Comparison of ENCODE assay signal across 22 cellular contexts in genomic region chr18:48254077-48254602, GRCh38.
A peak's percentile ranks its signal among the peaks of the same experiment; 100 is the strongest.
DNase-seq lines count a peak whose midpoint lies in the region; TF ChIP-seq lines count a peak whose summit lies in the region.
"Had no signal": no experiment of that assay in that cellular context is flagged by ENCODE, and none has a peak within 500 bp of the region (broad histone marks: within the 10 kb centered on the region; RNA-seq: fewer than 3 reads in every experiment).

No MANE protein-coding gene starts in this region.

- H3K36me3 ChIP-seq in testis (ENCODE audit: low read depth, missing control alignments): no peaks in the 10 kb centered on the region
- H3K36me3 ChIP-seq: HAP-1 had no signal

- no peak overlapping the region for H3K4me3 ChIP-seq in testis
- H3K4me3 ChIP-seq: A549, HAP-1 had no signal

- TF ChIP-seq CTCF in testis (IDR thresholded peaks at IDR 0.05): no peak

- intact Hi-C loops in testis (cut with DNase I; ENCODE audit: low total_unique reads): no loop called here

- no peaks in the 10 kb centered on the region for H3K9me3 ChIP-seq in testis
- H3K9me3 ChIP-seq: HAP-1 had no signal

- 73 to 78% methylated on average over 10 of the region's 10 CpGs for WGBS in testis, 2 donors

- no peak overlapping the region for H3K27ac ChIP-seq in testis
- H3K27ac ChIP-seq: A549 had no signal

- no peaks in the 10 kb centered on the region for H3K4me1 ChIP-seq in testis
- H3K4me1 ChIP-seq: A549, HAP-1 had no signal

- DNase-seq in NCI-H82 (lab: John Stamatoyannopoulos, UW): peak; percentile 21
- DNase-seq in NCI-H82 treated with DMSO at 0.1 percent for 48 hours (lab: John Stamatoyannopoulos, UW; ENCODE audit: unreplicated experiment): no peak
- DNase-seq in NCI-H526 treated with DMSO at 0.1 percent for 48 hours (lab: John Stamatoyannopoulos, UW): peak; percentile 63
- DNase-seq in RPMI8226: peak; percentile 34
- peak; percentile 20 for DNase-seq in testis
- no peak for DNase-seq in NCI-H187 treated with DMSO at 0.1 percent for 48 hours (lab: John Stamatoyannopoulos, UW)
- DNase-seq in activated CD8-positive, alpha-beta memory T cell treated with anti-CD3 and anti-CD28 coated beads, Interleukin-2, amount 50 U/mL, for 4 hours: no peak
- no peak for DNase-seq in stimulated activated CD4-positive, alpha-beta T cell treated with anti-CD3 and anti-CD28 coated beads, Interleukin-1b, Interleukin-23, amount 100 ng/mL, for 48 hours
- DNase-seq: 8988T; ACHN; AML-193; C1 segment of cervical spinal cord; Calu3; CD4-positive, alpha-beta memory T cell; COR-L47; DMS53; DMS79 treated with DMSO at 0.1 percent for 48 hours; GF-D8; GOT3; HFFc6 had no signal

- H3K27me3 ChIP-seq in testis: no peaks in the 10 kb centered on the region

- no peak for TF ChIP-seq POLR2A in testis (IDR thresholded peaks at IDR 0.05)

Comparison
In these comparisons a context has a peak if more than half of its experiments do, and no peak if none do; other contexts are left out.
1. DNase-seq: peak in NCI-H82 (single experiment), NCI-H526 treated with DMSO at 0.1 percent for 48 hours (single experiment), RPMI8226 (single experiment) and testis (single experiment); none in NCI-H82 treated with DMSO at 0.1 percent for 48 hours (single experiment), NCI-H187 treated with DMSO at 0.1 percent for 48 hours (single experiment), activated CD8-positive, alpha-beta memory T cell treated with anti-CD3 and anti-CD28 coated beads, Interleukin-2, amount 50 U/mL, for 4 hours (single experiment) and stimulated activated CD4-positive, alpha-beta T cell treated with anti-CD3 and anti-CD28 coated beads, Interleukin-1b, Interleukin-23, amount 100 ng/mL, for 48 hours (single experiment).